In genomic region chr6:49264909-49265308, GRCh38 we compare ENCODE assay signal across 19 cellular contexts.
DNase-seq lines count a peak whose midpoint lies in the region; ATAC-seq, FAIRE-seq and TF ChIP-seq lines count a peak whose summit lies in the region.
"Had no signal": no experiment of that assay in that cellular context is flagged by ENCODE, and none has a peak within 500 bp of the region (broad histone marks: within the 10 kb centered on the region; RNA-seq: fewer than 3 reads in every experiment).

No MANE protein-coding gene starts in this region.

- SMC1A ChIA-PET in GM12878 (lab: Charles Lee; ENCODE audit: uncharacterized antibody, unreplicated experiment), result no interaction called here

- WGBS in HepG2 (ENCODE audit: low lambda C conversion rate), result 2% methylated on average over 6 of the region's 8 CpGs
- WGBS in right lobe of liver (ENCODE audit: insufficient coverage, low coverage, low lambda C conversion rate, missing lambda C conversion rate), result no CpG with 5 or more reads among the region's 8 CpGs
- 13% methylated on average over 8 of the region's 8 CpGs for WGBS in GM12878 (ENCODE audit: insufficient coverage, insufficient replicate concordance, low lambda C conversion rate, missing lambda C conversion rate)

- H3K4me3 ChIP-seq in HepG2 (replicated peaks in 1 of 3; ENCODE audit: insufficient read depth in 1 of 3, low read depth in 2 of 3, low read length in 3 of 3), result peak overlapping the region in 1 of 3 experiments; percentile 36; a peak in 1 of 6 replicates
- no peak overlapping the region for H3K4me3 ChIP-seq in right lobe of liver
- no peak overlapping the region for H3K4me3 ChIP-seq in GM12878
- no peak overlapping the region for H3K4me3 ChIP-seq in foreskin fibroblast (ENCODE audit: low read depth in 1 of 2, low read length in 2 of 2)
- H3K4me3 ChIP-seq: BLaER1, SJSA1 had no signal

- TF ChIP-seq CTCF in HepG2 (CRISPR knock-in tag; IDR thresholded peaks at IDR 0.05), result no peak
- no peak for TF ChIP-seq CTCF in right lobe of liver (IDR thresholded peaks at IDR 0.05)
- no peak for TF ChIP-seq CTCF in GM12878 (IDR thresholded peaks at IDR 0.05 in 2 of 3, conservative IDR thresholded peaks at IDR 0.05 in 1 of 3; ENCODE audit: control insufficient read depth in 2 of 3, extremely low read depth in 1 of 3, insufficient read depth in 1 of 3, low read depth in 3 of 3, low read length in 3 of 3)
- no peak for TF ChIP-seq CTCF in foreskin fibroblast (IDR thresholded peaks at IDR 0.05; ENCODE audit: low read depth, low read length)

- no peak for TF ChIP-seq EP300 in HepG2 (IDR thresholded peaks at IDR 0.05; ENCODE audit: low read depth in 2 of 2, low read length in 2 of 2)
- no peak for TF ChIP-seq EP300 in HepG2 (CRISPR knock-in tag; IDR thresholded peaks at IDR 0.05; ENCODE audit: borderline replicate concordance)
- no peak for TF ChIP-seq EP300 in GM12878 (IDR thresholded peaks at IDR 0.05; ENCODE audit: borderline replicate concordance in 1 of 2, control insufficient read depth in 1 of 2, low read depth in 2 of 2, low read length in 2 of 2)

- FAIRE-seq in HepG2 (lab: Jason Lieb, UNC), result no peak
- no peak for FAIRE-seq in GM12878 (lab: Jason Lieb, UNC)
- no peak for FAIRE-seq in urothelium cell line (lab: Jason Lieb, UNC)
- FAIRE-seq: GM12892, GM19239, RCC 7860 had no signal

- CTCF ChIA-PET in HepG2 (lab: Yijun Ruan, JAX; ENCODE audit: low intra/inter-chr PET ratio, low total read pairs) (no interaction called here), GM12878 (lab: Yijun Ruan, JAX) (interaction anchor here (0.6 kb wide), 1 partner anchor 794 kb away, joined by 3 read pairs; no protein-coding TSS in a partner anchor)

- H3K36me3 ChIP-seq in HepG2 (replicated peaks in 1 of 2; ENCODE audit: control insufficient read depth in 1 of 2, insufficient read depth in 2 of 2, low read length in 2 of 2) (no peaks in the 10 kb centered on the region), right lobe of liver (no peaks in the 10 kb centered on the region), GM12878 (ENCODE audit: control insufficient read depth in 2 of 2, insufficient read depth in 2 of 2, low read length in 1 of 2) (no peaks in the 10 kb centered on the region)
- H3K36me3 ChIP-seq: BLaER1, SJSA1 had no signal

- BruUV-seq in HepG2 (replicated peaks; lab: Mats Ljungman, UMichigan) (no TSS peak), GM12878 (replicated peaks; lab: Mats Ljungman, UMichigan) (no TSS peak)

- intact Hi-C loops in HepG2 (cut with micrococcal nuclease; ENCODE audit: unreplicated experiment), result no loop called here
- intact Hi-C loops in right lobe of liver (cut with DNase I), result no loop called here
- intact Hi-C loops in GM12878 (cut with micrococcal nuclease; ENCODE audit: unreplicated experiment), result no loop called here

- H3K9ac ChIP-seq in HepG2 (ENCODE audit: insufficient read depth, low read depth, low read length) (no peak overlapping the region), GM12878 (ENCODE audit: control insufficient read depth, insufficient read depth, low read length) (no peak overlapping the region)
- H3K9ac ChIP-seq: BLaER1 had no signal

- RAD21 ChIA-PET in GM12878 (lab: Charles Lee; ENCODE audit: unreplicated experiment), result no interaction called here

- H3K79me2 ChIP-seq in HepG2 (ENCODE audit: insufficient read depth, low read length) (no peaks in the 10 kb centered on the region), GM12878 (ENCODE audit: control insufficient read depth, insufficient read depth, low read length) (no peaks in the 10 kb centered on the region)

- ATAC-seq in HepG2 (peak; percentile 81), right lobe of liver (no peak), GM12878 (peak; percentile 53)

- POLR2A ChIA-PET in HepG2 (lab: Yijun Ruan, JAX), result no interaction called here
- POLR2A ChIA-PET in GM12878 (lab: Charles Lee), result interaction anchor here (0.6 kb wide), 1 partner anchor 68 kb away, joined by 3 read pairs; no protein-coding TSS in a partner anchor

- in situ Hi-C loops in HepG2 (cut with HindIII; ENCODE audit: extremely low pct_ligation_motif_present, low pct_unique_long_range_greater_than_20kb) (no loop called here), GM12878 (cut with MboI) (no loop called here)

- no peaks in the 10 kb centered on the region for H3K9me3 ChIP-seq in HepG2 (ENCODE audit: low read length)
- H3K9me3 ChIP-seq in right lobe of liver, result no peaks in the 10 kb centered on the region
- no peaks in the 10 kb centered on the region; the same call in 2 of the 3 replicates for H3K9me3 ChIP-seq in GM12878 (replicated peaks; ENCODE audit: control insufficient read depth, insufficient read depth, low read length)
- H3K9me3 ChIP-seq: BLaER1, SJSA1 had no signal

- H3K4me1 ChIP-seq in HepG2 (ENCODE audit: insufficient read depth, low read length), result peaks cover 6% of the 10 kb centered on the region; the same call in 1 of the 2 replicates
- no peaks in the 10 kb centered on the region for H3K4me1 ChIP-seq in right lobe of liver
- no peaks in the 10 kb centered on the region for H3K4me1 ChIP-seq in GM12878 (ENCODE audit: control insufficient read depth, insufficient read depth, low read length)
- H3K4me1 ChIP-seq: BLaER1, SJSA1 had no signal

- no peak for TF ChIP-seq POLR2A in HepG2 (IDR thresholded peaks at IDR 0.05; ENCODE audit: insufficient read depth in 1 of 2, low read depth in 2 of 2, low read length in 2 of 2)
- TF ChIP-seq POLR2A in right lobe of liver (IDR thresholded peaks at IDR 0.05), result no peak
- no peak for TF ChIP-seq POLR2A in GM12878 (IDR thresholded peaks at IDR 0.05; ENCODE audit: low read depth, low read length)

- H2AFZ ChIP-seq in HepG2 (ENCODE audit: low read length) (no peak overlapping the region), GM12878 (ENCODE audit: control insufficient read depth, low read depth, low read length) (no peak overlapping the region)

- H3K27ac ChIP-seq in HepG2 (ENCODE audit: extremely low read length, insufficient read depth, low read length) (no peak overlapping the region), right lobe of liver (no peak overlapping the region), GM12878 (ENCODE audit: control insufficient read depth, insufficient read depth) (no peak overlapping the region)
- H3K27ac ChIP-seq: BLaER1, HL-60, SJSA1 had no signal

- H4K20me1 ChIP-seq in HepG2 (ENCODE audit: insufficient read depth, low read length) (no peaks in the 10 kb centered on the region), GM12878 (ENCODE audit: control insufficient read depth, insufficient read depth) (no peaks in the 10 kb centered on the region)
- H4K20me1 ChIP-seq: BLaER1 had no signal

- H3K4me2 ChIP-seq in HepG2 (ENCODE audit: low read depth, low read length) (peak overlapping the region; percentile 53), GM12878 (ENCODE audit: control insufficient read depth, insufficient read depth) (no peak overlapping the region)
- H3K4me2 ChIP-seq: BLaER1 had no signal

- TF ChIP-seq RAD21 in HepG2 (CRISPR knock-in tag; IDR thresholded peaks at IDR 0.05) (no peak), GM12878 (IDR thresholded peaks at IDR 0.05; ENCODE audit: insufficient read depth, low read depth, low read length) (no peak)

- no peak for DNase-seq in HepG2 (ENCODE audit: low spot score)
- DNase-seq in right lobe of liver, result no peak
- DNase-seq in NCI-H1105 treated with DMSO at 0.1 percent for 48 hours (lab: John Stamatoyannopoulos, UW), result peak; percentile 36
- DNase-seq in GM12878 (ENCODE audit: low read depth, low spot score), result no peak
- peak; percentile 20 for DNase-seq in urothelium cell line (ENCODE audit: low spot score)
- DNase-seq in activated CD4-positive, alpha-beta T cell treated with anti-CD3 and anti-CD28 coated beads, Interleukin-2, amount 50 U/mL, for 48 hours, result no peak
- no peak for DNase-seq in foreskin fibroblast
- DNase-seq in foreskin melanocyte, result no peak
- DNase-seq: DMS 273 treated with DMSO at 0.1 percent for 48 hours, KG1, NCI-H1092, NCI-H1694 treated with DMSO at 0.1 percent for 48 hours, SW 1271 had no signal

- peaks cover 0 to 2% of the 10 kb centered on the region in 2 experiments; a peak in 1 of 5 replicates for H3K27me3 ChIP-seq in HepG2 (ENCODE audit: control insufficient read depth in 1 of 2, insufficient read depth in 2 of 2, low read length in 2 of 2)
- H3K27me3 ChIP-seq in right lobe of liver, result no peaks in the 10 kb centered on the region
- no peaks in the 10 kb centered on the region for H3K27me3 ChIP-seq in GM12878 (replicated peaks in 1 of 2; ENCODE audit: control insufficient read depth in 2 of 2, insufficient read depth in 2 of 2, low read length in 1 of 2)
- H3K27me3 ChIP-seq: BLaER1, SJSA1 had no signal

TF ChIP-seq in HepG2, 621 proteins besides CTCF, POLR2A, EP300 and RAD21 (continues in another document):
- no peak for TF ChIP-seq ZNF83 (CRISPR knock-in tag; IDR thresholded peaks at IDR 0.05; ENCODE audit: borderline replicate concordance)
- TF ChIP-seq ZNF20 (CRISPR knock-in tag; IDR thresholded peaks at IDR 0.05), result no peak

TF ChIP-seq in GM12878, 131 proteins besides CTCF, POLR2A, EP300 and RAD21:
- no peak for TF ChIP-seq ZSCAN29 (IDR thresholded peaks at IDR 0.05)
- no peak for TF ChIP-seq RUNX3 (IDR thresholded peaks at IDR 0.05; ENCODE audit: low read length)
- no peak for TF ChIP-seq ASH2L (IDR thresholded peaks at IDR 0.05; ENCODE audit: borderline replicate concordance, low read depth)
- TF ChIP-seq RCOR1 (conservative IDR thresholded peaks at IDR 0.05; ENCODE audit: low read depth, low read length), result no peak
- TF ChIP-seq ATF3 (IDR thresholded peaks at IDR 0.05; ENCODE audit: borderline replicate concordance, extremely low read depth, low read depth, low read length), result no peak
- no peak for TF ChIP-seq IKZF1 (conservative IDR thresholded peaks at IDR 0.05)
- TF ChIP-seq, protein P1, sequence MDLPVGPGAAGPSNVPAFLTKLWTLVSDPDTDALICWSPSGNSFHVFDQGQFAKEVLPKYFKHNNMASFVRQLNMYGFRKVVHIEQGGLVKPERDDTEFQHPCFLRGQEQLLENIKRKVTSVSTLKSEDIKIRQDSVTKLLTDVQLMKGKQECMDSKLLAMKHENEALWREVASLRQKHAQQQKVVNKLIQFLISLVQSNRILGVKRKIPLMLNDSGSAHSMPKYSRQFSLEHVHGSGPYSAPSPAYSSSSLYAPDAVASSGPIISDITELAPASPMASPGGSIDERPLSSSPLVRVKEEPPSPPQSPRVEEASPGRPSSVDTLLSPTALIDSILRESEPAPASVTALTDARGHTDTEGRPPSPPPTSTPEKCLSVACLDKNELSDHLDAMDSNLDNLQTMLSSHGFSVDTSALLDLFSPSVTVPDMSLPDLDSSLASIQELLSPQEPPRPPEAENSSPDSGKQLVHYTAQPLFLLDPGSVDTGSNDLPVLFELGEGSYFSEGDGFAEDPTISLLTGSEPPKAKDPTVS (IDR thresholded peaks at IDR 0.05; ENCODE audit: low read depth, low read length), result no peak
- TF ChIP-seq HDGF (IDR thresholded peaks at IDR 0.05), result no peak
- no peak for TF ChIP-seq MEF2A (IDR thresholded peaks at IDR 0.05; ENCODE audit: insufficient read depth, low read depth, low read length)

Comparison
In these comparisons a context has a peak if more than half of its experiments do, and no peak if none do; other contexts are left out.
1. ATAC-seq: peak in HepG2 (single experiment) and GM12878 (single experiment); none in right lobe of liver (0 of 4).
2. DNase-seq: peak in NCI-H1105 treated with DMSO at 0.1 percent for 48 hours (single experiment) and urothelium cell line (single experiment); none in HepG2 (single experiment), right lobe of liver (0 of 3), GM12878 (single experiment), activated CD4-positive, alpha-beta T cell treated with anti-CD3 and anti-CD28 coated beads, Interleukin-2, amount 50 U/mL, for 48 hours (0 of 2), foreskin fibroblast (0 of 2) and foreskin melanocyte (single experiment).
3. Of the 75 proteins assayed by ChIP-seq in both HepG2 and GM12878: peak only in HepG2: EED and ZNF687; only in GM12878: none; in both: none; in neither: 72; mixed calls (peak in some experiments, not most) for 1.